ENCODE assay signal across 9 cellular contexts in genomic region chrX:68433981-68434299, GRCh38. TPM values are rescaled to one million over a fixed set of nuclear protein-coding genes. Genes with fewer than 3 reads are reported as not detected.
A peak's percentile ranks its signal among the peaks of the same experiment; 100 is the strongest.
DNase-seq lines count a peak whose midpoint lies in the region; ATAC-seq lines count a peak whose summit lies in the region.
"Had no signal": no experiment of that assay in that cellular context is flagged by ENCODE, and none has a peak within 500 bp of the region (broad histone marks: within the 10 kb centered on the region; RNA-seq: fewer than 3 reads in every experiment).

No MANE protein-coding gene starts in this region.

- H3K27ac ChIP-seq in ACC112 (ENCODE audit: low read depth, low read length) (no peak overlapping the region), duodenal mucosa (ENCODE audit: low read depth, low read length) (peak overlapping the region; percentile 70)

- H3K4me3 Mint-ChIP-seq in naive thymus-derived CD8-positive, alpha-beta T cell = peak overlapping the region; percentile 62 to 90 (median 78)

- H3K9me3 ChIP-seq in MG63 (no peaks in the 10 kb centered on the region), duodenal mucosa (ENCODE audit: control insufficient read depth in 1 of 2, low read length in 2 of 2) (no peaks in the 10 kb centered on the region)

- peaks cover 0 to 9% (median 0%) of the 10 kb centered on the region in 3 donors for H3K36me3 Mint-ChIP-seq in naive thymus-derived CD8-positive, alpha-beta T cell

- H3K9me3 Mint-ChIP-seq in naive thymus-derived CD8-positive, alpha-beta T cell = peaks cover 0 to 3% (median 0%) of the 10 kb centered on the region in 9 donors

- H3K27me3 ChIP-seq in ACC112 (ENCODE audit: insufficient read depth, low read length) (no peaks in the 10 kb centered on the region), MG63 (no peaks in the 10 kb centered on the region), duodenal mucosa (ENCODE audit: control insufficient read depth in 1 of 2, insufficient read depth in 2 of 2, low read length in 2 of 2) (no peaks in the 10 kb centered on the region)

- H3K36me3 ChIP-seq in ACC112 (ENCODE audit: insufficient read depth, low read length) (no peaks in the 10 kb centered on the region), MG63 (no peaks in the 10 kb centered on the region), duodenal mucosa (ENCODE audit: control insufficient read depth in 1 of 2, insufficient read depth in 2 of 2, low read length in 2 of 2) (no peaks in the 10 kb centered on the region)

- H2AFZ ChIP-seq in ACC112 (ENCODE audit: low read length, unreplicated experiment) = peak overlapping the region; percentile 100

- H3K27ac Mint-ChIP-seq in naive thymus-derived CD8-positive, alpha-beta T cell = peak overlapping the region in 2 of 10 donors; percentile 22 to 53

- H3K79me2 ChIP-seq in ACC112 (ENCODE audit: control insufficient read depth, insufficient read depth, low read length, unreplicated experiment) = no peaks in the 10 kb centered on the region

- H3K27me3 Mint-ChIP-seq in naive thymus-derived CD8-positive, alpha-beta T cell = peaks cover 14 to 54% (median 37%) of the 10 kb centered on the region in 5 donors

- peak overlapping the region; percentile 44 to 64 for H3K9ac ChIP-seq in duodenal mucosa (ENCODE audit: low read depth in 1 of 2, low read length in 2 of 2)

- ATAC-seq in naive thymus-derived CD8-positive, alpha-beta T cell = no peak
- no peak for ATAC-seq in GM21786 (IDR thresholded peaks at IDR 0.05; ENCODE audit: unreplicated experiment)

- H3K4me3 ChIP-seq in ACC112 (ENCODE audit: low read depth, low read length) = peak overlapping the region; percentile 85
- H3K4me3 ChIP-seq in MG63 = peak overlapping the region; percentile 61
- H3K4me3 ChIP-seq in duodenal mucosa (ENCODE audit: low read depth in 1 of 2, low read length in 2 of 2) = peak overlapping the region; percentile 75 to 79

- POLR2A ChIA-PET in naive thymus-derived CD8-positive, alpha-beta T cell (lab: Charles Lee) = no interaction called here

- H3K4me1 ChIP-seq in ACC112 (ENCODE audit: control insufficient read depth, insufficient read depth, low read length, unreplicated experiment) = peaks cover 6% of the 10 kb centered on the region
- peaks cover 5 to 8% of the 10 kb centered on the region in 2 donors for H3K4me1 ChIP-seq in duodenal mucosa (ENCODE audit: control insufficient read depth in 1 of 2, insufficient read depth in 2 of 2, low read length in 2 of 2)

- peaks cover 6 to 19% (median 9%) of the 10 kb centered on the region in 4 donors for H3K4me1 Mint-ChIP-seq in naive thymus-derived CD8-positive, alpha-beta T cell

- DNase-seq in MG63 = no peak
- no peak for DNase-seq in naive thymus-derived CD8-positive, alpha-beta T cell
- no peak for DNase-seq in UCSD-AML1 (lab: John Stamatoyannopoulos, UW; ENCODE audit: unreplicated experiment)
- DNase-seq in NK-92 treated with Interleukin-12 subunit alpha and Interleukin-12 subunit beta, amount 100 ng/mL, for 24 hours (lab: John Stamatoyannopoulos, UW) = no peak
- DNase-seq in NCI-H1092 treated with DMSO at 0.1 percent for 48 hours (lab: John Stamatoyannopoulos, UW) = no peak
- DNase-seq: activated gamma-delta T cell had no signal

RNA-seq across cellular contexts. Expression of gene OPHN1, which starts 0.6 kb away (rescaled TPM):
- total RNA-seq in MG63 (2014; rRNA removed; shearing (Covaris generic); ENCODE audit: low replicate concordance) = 0.37 and 2.4 TPM in 2 replicates
- total RNA-seq in naive thymus-derived CD8-positive, alpha-beta T cell = under 1 TPM in 1 of 2 experiments, not detected in 1; 0.05 TPM
- not detected for polyA plus RNA-seq in naive thymus-derived CD8-positive, alpha-beta T cell
